15 cellular contexts compared by ENCODE assay signal in the genomic region with DNA sequence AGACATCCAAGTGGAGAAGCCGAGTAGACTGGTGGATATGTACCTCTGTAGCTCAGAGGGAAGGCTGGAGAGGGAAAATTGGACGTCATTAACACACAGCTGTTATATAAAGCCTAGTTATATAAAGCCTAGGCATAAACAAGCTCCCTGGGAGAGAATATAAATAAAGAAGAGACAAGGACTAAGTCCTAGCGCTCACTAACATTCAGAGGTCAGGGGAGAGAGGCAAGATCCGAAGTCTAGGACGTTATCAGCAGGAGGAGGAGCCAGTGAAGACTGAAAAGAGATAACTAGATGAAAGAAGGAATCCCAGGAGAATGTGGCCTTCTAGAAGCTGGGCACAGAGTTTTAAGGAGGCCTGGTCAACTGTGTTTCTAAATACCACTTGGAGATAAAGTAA.
"Had no signal": no experiment of that assay in that cellular context is flagged by ENCODE, and none has a peak within 500 bp of the region (broad histone marks: within the 10 kb centered on the region; RNA-seq: fewer than 3 reads in every experiment).

No MANE protein-coding gene starts in this region.

- H3K27me3 Mint-ChIP-seq: activated CD8-positive, alpha-beta T cell treated with anti-CD3 and anti-CD28 coated beads for 36 hours; activated naive CD4-positive, alpha-beta T cell treated with anti-CD3 and anti-CD28 coated beads, Interleukin-2, amount 50 U/mL, for 24 hours; activated T-helper 17 cell treated with anti-CD3 and anti-CD28 coated beads, Interleukin-2, amount 50 U/mL, for 72 hours; progenitor cell of endocrine pancreas had no signal

- H3K4me3 ChIP-seq: dorsolateral prefrontal cortex, left lung, right lobe of liver had no signal

- H3K27ac ChIP-seq: left lung, right lobe of liver, VCaP had no signal

- FAIRE-seq: endometrium, islet of Langerhans had no signal

- H3K9me3 Mint-ChIP-seq: activated CD8-positive, alpha-beta T cell treated with anti-CD3 and anti-CD28 coated beads for 36 hours; activated naive CD4-positive, alpha-beta T cell treated with anti-CD3 and anti-CD28 coated beads, Interleukin-2, amount 50 U/mL, for 24 hours; activated T-helper 17 cell treated with anti-CD3 and anti-CD28 coated beads, Interleukin-2, amount 50 U/mL, for 72 hours had no signal

- H3K27me3 ChIP-seq: dorsolateral prefrontal cortex, left lung, right lobe of liver had no signal

- H3K4me3 Mint-ChIP-seq: activated CD8-positive, alpha-beta T cell treated with anti-CD3 and anti-CD28 coated beads for 36 hours; activated naive CD4-positive, alpha-beta T cell treated with anti-CD3 and anti-CD28 coated beads, Interleukin-2, amount 50 U/mL, for 24 hours; activated T-helper 17 cell treated with anti-CD3 and anti-CD28 coated beads, Interleukin-2, amount 50 U/mL, for 72 hours had no signal

- H3K4me1 Mint-ChIP-seq: activated T-helper 17 cell treated with anti-CD3 and anti-CD28 coated beads, Interleukin-2, amount 50 U/mL, for 72 hours had no signal

- ATAC-seq: activated CD8-positive, alpha-beta T cell treated with anti-CD3 and anti-CD28 coated beads for 36 hours; activated T-helper 17 cell treated with anti-CD3 and anti-CD28 coated beads, Interleukin-2, amount 50 U/mL, for 72 hours; esophagus mucosa; left lung had no signal

- H3K27ac Mint-ChIP-seq: activated CD8-positive, alpha-beta T cell treated with anti-CD3 and anti-CD28 coated beads for 36 hours; activated naive CD4-positive, alpha-beta T cell treated with anti-CD3 and anti-CD28 coated beads, Interleukin-2, amount 50 U/mL, for 24 hours; activated T-helper 17 cell treated with anti-CD3 and anti-CD28 coated beads, Interleukin-2, amount 50 U/mL, for 72 hours; progenitor cell of endocrine pancreas had no signal

- DNase-seq: activated CD8-positive, alpha-beta T cell treated with anti-CD3 and anti-CD28 coated beads for 36 hours; dorsolateral prefrontal cortex; glutamatergic neuron; left lung; right lobe of liver; stimulated activated CD4-positive, alpha-beta T cell treated with anti-CD3 and anti-CD28 coated beads, Interleukin-2, amount 100 ng/mL, for 24 hours; stimulated activated naive CD4-positive, alpha-beta T cell; T-helper 9 cell had no signal

- H3K4me1 ChIP-seq: left lung, right lobe of liver had no signal

- H3K9me3 ChIP-seq: left lung, right lobe of liver had no signal
